Comparison of ENCODE assay signal across 8 cellular contexts in genomic region chr15:74460298-74460697, GRCh38. TPM values are rescaled to one million over a fixed set of nuclear protein-coding genes. Genes with fewer than 3 reads are reported as not detected.
DNase-seq lines count a peak whose midpoint lies in the region; TF ChIP-seq lines count a peak whose summit lies in the region.

No MANE protein-coding gene starts in this region.

- H3K27me3 Mint-ChIP-seq in CD14-positive monocyte (ENCODE audit: low read depth in 3 of 3) (peaks cover 0 to 2% (median 0%) of the 10 kb centered on the region in 3 donors), chondrocyte (ENCODE audit: low read depth) (no peaks in the 10 kb centered on the region), nephron (ENCODE audit: low read depth) (no peaks in the 10 kb centered on the region)

- peak overlapping the region; percentile 86 to 96 (median 93) for H3K27ac Mint-ChIP-seq in CD14-positive monocyte
- peak overlapping the region; percentile 85 for H3K27ac Mint-ChIP-seq in chondrocyte (ENCODE audit: unreplicated experiment)
- peak overlapping the region; percentile 75 to 99 (median 98) for H3K27ac Mint-ChIP-seq in nephron

- H3K4me1 Mint-ChIP-seq in CD14-positive monocyte, result peaks cover 32% of the 10 kb centered on the region
- H3K4me1 Mint-ChIP-seq in chondrocyte (ENCODE audit: low read depth), result peaks cover 22% of the 10 kb centered on the region
- peaks cover 41% of the 10 kb centered on the region for H3K4me1 Mint-ChIP-seq in nephron

- peak overlapping the region; percentile 81 for H3K4me3 ChIP-seq in Jurkat, Clone E6-1 (ENCODE audit: low read length)

- H3K9me3 Mint-ChIP-seq in CD14-positive monocyte (peaks cover 0 to 10% (median 4%) of the 10 kb centered on the region in 7 donors), chondrocyte (ENCODE audit: low read depth) (peaks cover 8% of the 10 kb centered on the region), nephron (peaks cover 7% of the 10 kb centered on the region)

- peaks cover 25 to 33% of the 10 kb centered on the region in 2 donors for H3K36me3 Mint-ChIP-seq in CD14-positive monocyte
- peaks cover 10% of the 10 kb centered on the region for H3K36me3 Mint-ChIP-seq in chondrocyte (ENCODE audit: low read depth)
- H3K36me3 Mint-ChIP-seq in nephron (ENCODE audit: low read depth), result peaks cover 41% of the 10 kb centered on the region

- intact Hi-C loops in CD14-positive monocyte (cut with micrococcal nuclease), result loop anchor here (2.0 to 10.0 kb wide), 4 partner anchors 81 to 157 kb away; partner anchors contain the start of genes ARID3B (in 2 of the 2) and CLK3 (in 2 of the 2)

- DNase-seq in CD14-positive monocyte (ENCODE audit: low spot score) (no peak), chondrocyte (ENCODE audit: low spot score) (no peak), amygdala (lab: John Stamatoyannopoulos, UW) (no peak), OCI-M2 (lab: John Stamatoyannopoulos, UW; ENCODE audit: unreplicated experiment) (no peak), hepatic stellate cell (ENCODE audit: low spot score) (no peak), pons (ENCODE audit: low spot score) (no peak)
- no peak for DNase-seq in Jurkat, Clone E6-1 (ENCODE audit: low read depth, low spot score)

- H3K4me3 Mint-ChIP-seq in CD14-positive monocyte (peak overlapping the region; percentile 94 to 95), chondrocyte (ENCODE audit: unreplicated experiment) (peak overlapping the region; percentile 85), nephron (peak overlapping the region; percentile 96 to 98 (median 97))

- no peak for TF ChIP-seq CTCF in CD14-positive monocyte (IDR thresholded peaks at IDR 0.05)
- TF ChIP-seq CTCF in chondrocyte (IDR thresholded peaks at IDR 0.05), result no peak
- no peak for TF ChIP-seq CTCF in nephron (IDR thresholded peaks at IDR 0.05; ENCODE audit: unreplicated experiment in 3 of 3)

RNA-seq across cellular contexts. Expression of gene UBL7, which starts 0.7 kb away (rescaled TPM):
- polyA plus RNA-seq in CD14-positive monocyte, result 100 to 1,000 TPM in 1 of 2 donors, 10 to 100 TPM in 1; 95.1 to 103 TPM
- 190 TPM for polyA plus RNA-seq in Jurkat, Clone E6-1 (2012; ENCODE audit: insufficient read depth, insufficient read length)
- total RNA-seq in chondrocyte, result 30.0 to 34.5 TPM (median 32.5 TPM) in 3 replicates

RNA-seq across cellular contexts. Expression of gene SEMA7A, which starts 26.5 kb away (rescaled TPM):
- polyA plus RNA-seq in CD14-positive monocyte, result under 1 TPM; 0.04 to 0.15 TPM
- polyA plus RNA-seq in Jurkat, Clone E6-1 (2012; ENCODE audit: insufficient read depth, insufficient read length), result 7.7 TPM
- total RNA-seq in chondrocyte, result 1.1 to 3.3 TPM (median 2.3 TPM) in 3 replicates
